ENCODE assay signal across 11 cellular contexts in the genomic region with DNA sequence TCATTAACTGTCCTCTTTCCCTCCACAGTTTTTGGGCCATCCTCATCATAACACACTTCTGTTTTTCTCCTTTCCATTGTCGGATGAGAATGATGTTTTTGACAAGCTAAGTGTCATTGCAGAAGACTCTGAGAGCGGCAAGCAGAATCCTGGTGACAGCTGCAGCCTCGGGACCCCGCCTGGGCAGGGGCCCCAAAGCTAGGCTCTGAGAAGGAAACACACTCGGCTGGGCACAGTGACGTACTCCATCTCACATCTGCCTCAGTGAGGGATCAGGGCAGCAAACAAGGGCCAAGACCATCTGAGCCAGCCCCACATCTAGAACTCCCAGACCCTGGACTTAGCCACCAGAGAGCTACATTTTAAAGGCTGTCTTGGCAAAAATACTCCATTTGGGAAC.
"Had no signal": no experiment of that assay in that cellular context is flagged by ENCODE, and none has a peak within 500 bp of the region (broad histone marks: within the 10 kb centered on the region; RNA-seq: fewer than 3 reads in every experiment).

No MANE protein-coding gene starts in this region.

- H3K27ac ChIP-seq: ovary, thoracic aorta, upper lobe of right lung had no signal

- H3K4me3 Mint-ChIP-seq: activated T-helper 1 cell treated with anti-CD3 and anti-CD28 coated beads, Interleukin-12 subunit alpha, Interleukin-12 subunit beta, Interleukin-2, Interleukin-4 antibody, amounts not matched to agents 30 ng/mL and 10 ng/mL and 1 ng/mL, durations not matched to agents 14 hours and 24 hours and 36 hours had no signal

- DNase-seq: activated CD4-positive, alpha-beta T cell treated with anti-CD3 and anti-CD28 coated beads, Interleukin-2, amount 50 U/mL, for 1 hour; activated CD8-positive, alpha-beta memory T cell treated with anti-CD3 and anti-CD28 coated beads for 24 hours; dermis blood vessel endothelial cell; islet precursor cell; ovary; upper lobe of right lung had no signal

- H3K27me3 ChIP-seq: ovary, upper lobe of right lung had no signal

- H3K36me3 ChIP-seq: ovary had no signal

- H3K9me3 ChIP-seq: ovary, thoracic aorta, upper lobe of right lung had no signal

- ATAC-seq: activated CD4-positive, CD25-positive, alpha-beta regulatory T cell treated with anti-CD3 and anti-CD28 coated beads, Interleukin-2, amount 50 U/mL, for 24 hours; esophagus mucosa; sciatic nerve; upper lobe of right lung had no signal

- H3K27ac Mint-ChIP-seq: activated T-helper 1 cell treated with anti-CD3 and anti-CD28 coated beads, Interleukin-12 subunit alpha, Interleukin-12 subunit beta, Interleukin-2, Interleukin-4 antibody, amounts not matched to agents 30 ng/mL and 10 ng/mL and 1 ng/mL, durations not matched to agents 14 hours and 24 hours and 36 hours had no signal

- H3K4me3 ChIP-seq: ovary, thoracic aorta, upper lobe of right lung had no signal
